31 cellular contexts compared by ENCODE assay signal in the genomic region with DNA sequence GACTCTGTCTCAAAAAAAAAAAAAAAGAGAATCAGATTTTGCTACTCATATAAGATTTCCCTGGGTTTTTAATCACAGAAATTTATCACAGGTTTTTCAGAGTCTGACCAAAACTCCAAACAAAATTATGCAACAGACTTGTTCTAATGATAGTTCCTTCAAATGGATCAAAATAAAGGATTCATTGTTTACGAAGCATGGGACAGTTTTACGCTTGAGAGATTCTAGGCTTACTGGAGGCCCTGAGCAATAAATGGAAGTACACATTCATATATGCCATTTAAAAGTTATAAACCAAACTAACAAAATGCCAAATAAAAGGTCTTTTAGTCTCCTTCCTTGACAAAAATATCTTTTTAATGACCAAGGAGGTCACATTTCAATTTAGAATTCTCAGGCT.
"Had no signal": no experiment of that assay in that cellular context is flagged by ENCODE, and none has a peak within 500 bp of the region (broad histone marks: within the 10 kb centered on the region; RNA-seq: fewer than 3 reads in every experiment).

No MANE protein-coding gene starts in this region.

- ATAC-seq: activated naive CD4-positive, alpha-beta T cell treated with anti-CD3 and anti-CD28 coated beads, Interleukin-2, amount 50 U/mL, for 72 hours; activated T-cell treated with anti-CD3 and anti-CD28 coated beads, Interleukin-2, amount 50 U/mL, for 4 hours; body of pancreas; PC-3; Right ventricle myocardium inferior had no signal

- DNase-seq: activated B cell treated with CpG ODN at 0.5 μM for 24 hours; activated CD4-positive, alpha-beta memory T cell treated with anti-CD3 and anti-CD28 coated beads for 36 hours; activated CD4-positive, alpha-beta T cell treated with anti-CD3 and anti-CD28 coated beads for 4 hours; activated CD4-positive, alpha-beta T cell treated with anti-CD3 and anti-CD28 coated beads, Interleukin-2, amount 50 U/mL, for 1 hour; activated CD4-positive, CD25-positive, alpha-beta regulatory T cell treated with anti-CD3 and anti-CD28 coated beads, Interleukin-2, amount 50 U/mL, for 72 hours; activated CD8-positive, alpha-beta memory T cell treated with anti-CD3 and anti-CD28 coated beads, Interleukin-2, amount 50 U/mL, for 4 hours; activated gamma-delta T cell treated with Interleukin-2 at 50 U/mL for 16 hours; activated naive CD4-positive, alpha-beta T cell treated with anti-CD3 and anti-CD28 coated beads for 36 hours; activated T-cell treated with anti-CD3 and anti-CD28 coated beads for 4 hours; activated T-cell treated with anti-CD3 and anti-CD28 coated beads, Interleukin-2, amount 50 U/mL, for 4 hours; adrenal gland; body of pancreas; Karpas-422; NCI-H1105; NCI-H1417 treated with DMSO at 0.1 percent for 48 hours; NCI-H1930; NCI-H2081 treated with DMSO at 0.1 percent for 48 hours; NCI-H226; NCI-H446 treated with DMSO at 0.1 percent for 48 hours; NCI-H524; NCI-H748 treated with DMSO at 0.1 percent for 48 hours; NK-92 treated with Interleukin-12 subunit alpha and Interleukin-12 subunit beta, amount 100 ng/mL, for 24 hours; PC-3; Peyer's patch; SIG-M5; SW 1271; T-helper 1 cell; T-helper 2 cell; T-helper 9 cell had no signal
